ENCODE assay signal across 12 cellular contexts in the genomic region with DNA sequence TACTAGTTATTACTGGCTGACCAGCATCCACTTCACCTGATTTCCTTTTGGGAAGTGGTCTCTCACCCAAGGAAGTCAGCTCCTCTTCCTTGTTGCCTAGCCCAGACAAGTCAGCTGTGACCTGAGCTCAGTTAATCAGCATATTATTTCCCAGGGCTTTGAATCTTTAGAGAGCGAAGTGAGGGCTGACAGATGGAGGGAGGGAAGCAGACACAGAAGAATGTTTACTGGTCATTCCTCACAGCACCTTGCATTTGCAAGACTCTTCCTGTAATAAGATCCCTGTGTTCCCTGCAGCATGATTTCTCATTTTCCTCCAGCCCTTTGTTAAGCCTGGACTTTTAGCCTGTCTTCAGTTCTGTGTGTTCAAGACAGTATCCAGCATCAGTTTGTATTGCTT. TPM values are rescaled to one million over a fixed set of nuclear protein-coding genes. Genes with fewer than 3 reads are reported as not detected.
A peak's percentile ranks its signal among the peaks of the same experiment; 100 is the strongest.
DNase-seq lines count a peak whose midpoint lies in the region; ATAC-seq and TF ChIP-seq lines count a peak whose summit lies in the region.
"Had no signal": no experiment of that assay in that cellular context is flagged by ENCODE, and none has a peak within 500 bp of the region (broad histone marks: within the 10 kb centered on the region; RNA-seq: fewer than 3 reads in every experiment).

No MANE protein-coding gene starts in this region.

- peaks cover 52% of the 10 kb centered on the region for H3K36me3 Mint-ChIP-seq in effector memory CD8-positive, alpha-beta T cell (ENCODE audit: insufficient read depth)
- H3K36me3 Mint-ChIP-seq in nephron (ENCODE audit: low read depth) = peaks cover 19% of the 10 kb centered on the region

- no peak for TF ChIP-seq POLR2A in esophagus squamous epithelium (IDR thresholded peaks at IDR 0.05)

- peaks cover 14 to 45% (median 21%) of the 10 kb centered on the region in 3 donors for H3K4me1 ChIP-seq in esophagus squamous epithelium

- DNase-seq in NCI-H82 (lab: John Stamatoyannopoulos, UW) (peak; percentile 66), NCI-H526 (lab: John Stamatoyannopoulos, UW) (no peak), esophagus squamous epithelium (lab: John Stamatoyannopoulos, UW) (no peak)
- no peak for DNase-seq in effector memory CD8-positive, alpha-beta T cell
- DNase-seq: activated CD4-positive, alpha-beta T cell treated with anti-CD3 and anti-CD28 coated beads, Interleukin-2, amount 10 ng/mL, durations not matched to agents 7 days and 5 days; NCI-H1694 had no signal

- H3K27ac ChIP-seq in esophagus squamous epithelium = no peak overlapping the region
- H3K27ac ChIP-seq: right atrium auricular region, thoracic aorta had no signal

- no peaks in the 10 kb centered on the region for H3K9me3 Mint-ChIP-seq in effector memory CD8-positive, alpha-beta T cell
- H3K9me3 Mint-ChIP-seq in nephron = peaks cover 3% of the 10 kb centered on the region
- H3K9me3 Mint-ChIP-seq: activated CD4-positive, alpha-beta T cell treated with anti-CD3 and anti-CD28 coated beads, Interleukin-2, amount 10 ng/mL, durations not matched to agents 7 days and 5 days had no signal

- H3K27me3 ChIP-seq in esophagus squamous epithelium = no peaks in the 10 kb centered on the region
- H3K27me3 ChIP-seq: right atrium auricular region had no signal

- ATAC-seq in GM18511 (IDR thresholded peaks at IDR 0.05; ENCODE audit: unreplicated experiment) = peak; percentile 2
- ATAC-seq in effector memory CD8-positive, alpha-beta T cell (replicated peaks) = no peak
- no peak for ATAC-seq in GM21717 (IDR thresholded peaks at IDR 0.05; ENCODE audit: unreplicated experiment)
- ATAC-seq in GM21825 (IDR thresholded peaks at IDR 0.05; ENCODE audit: unreplicated experiment) = no peak

- H3K4me3 ChIP-seq in esophagus squamous epithelium = no peak overlapping the region
- H3K4me3 ChIP-seq: right atrium auricular region, thoracic aorta had no signal

- H3K27ac Mint-ChIP-seq in effector memory CD8-positive, alpha-beta T cell = peak overlapping the region; percentile 5 to 62
- H3K27ac Mint-ChIP-seq in nephron = peak overlapping the region; percentile 84 to 92 (median 91)
- H3K27ac Mint-ChIP-seq: activated CD4-positive, alpha-beta T cell treated with anti-CD3 and anti-CD28 coated beads, Interleukin-2, amount 10 ng/mL, durations not matched to agents 7 days and 5 days had no signal

- H3K36me3 ChIP-seq in esophagus squamous epithelium = no peaks in the 10 kb centered on the region
- H3K36me3 ChIP-seq: right atrium auricular region, thoracic aorta had no signal

- intact Hi-C loops in esophagus squamous epithelium (cut with DNase I) = no loop called here

- TF ChIP-seq CTCF in nephron (IDR thresholded peaks at IDR 0.05; ENCODE audit: unreplicated experiment in 3 of 3) = no peak
- no peak for TF ChIP-seq CTCF in esophagus squamous epithelium (IDR thresholded peaks at IDR 0.05)

- no peaks in the 10 kb centered on the region for H3K27me3 Mint-ChIP-seq in effector memory CD8-positive, alpha-beta T cell
- no peaks in the 10 kb centered on the region for H3K27me3 Mint-ChIP-seq in nephron (ENCODE audit: low read depth)
- H3K27me3 Mint-ChIP-seq: activated CD4-positive, alpha-beta T cell treated with anti-CD3 and anti-CD28 coated beads, Interleukin-2, amount 10 ng/mL, durations not matched to agents 7 days and 5 days had no signal

- WGBS in esophagus squamous epithelium, 2 donors = 50 to 57% methylated on average over 1 of the region's 1 CpG

- H3K4me3 Mint-ChIP-seq in effector memory CD8-positive, alpha-beta T cell = no peak overlapping the region
- H3K4me3 Mint-ChIP-seq in nephron = no peak overlapping the region
- H3K4me3 Mint-ChIP-seq: activated CD4-positive, alpha-beta T cell treated with anti-CD3 and anti-CD28 coated beads, Interleukin-2, amount 10 ng/mL, durations not matched to agents 7 days and 5 days had no signal

- H3K9me3 ChIP-seq in esophagus squamous epithelium = no peaks in the 10 kb centered on the region
- H3K9me3 ChIP-seq: right atrium auricular region, thoracic aorta had no signal

- peaks cover 21 to 59% of the 10 kb centered on the region in 2 donors for H3K4me1 Mint-ChIP-seq in effector memory CD8-positive, alpha-beta T cell (ENCODE audit: low read depth in 2 of 2)
- H3K4me1 Mint-ChIP-seq in nephron = peaks cover 43% of the 10 kb centered on the region

RNA-seq across cellular contexts. Expression of a gene that starts 50.0 kb away (rescaled TPM):
- total RNA-seq in esophagus squamous epithelium = 10 to 100 TPM; 27.4 to 40.1 (median 37.4) TPM
